In the genomic region with DNA sequence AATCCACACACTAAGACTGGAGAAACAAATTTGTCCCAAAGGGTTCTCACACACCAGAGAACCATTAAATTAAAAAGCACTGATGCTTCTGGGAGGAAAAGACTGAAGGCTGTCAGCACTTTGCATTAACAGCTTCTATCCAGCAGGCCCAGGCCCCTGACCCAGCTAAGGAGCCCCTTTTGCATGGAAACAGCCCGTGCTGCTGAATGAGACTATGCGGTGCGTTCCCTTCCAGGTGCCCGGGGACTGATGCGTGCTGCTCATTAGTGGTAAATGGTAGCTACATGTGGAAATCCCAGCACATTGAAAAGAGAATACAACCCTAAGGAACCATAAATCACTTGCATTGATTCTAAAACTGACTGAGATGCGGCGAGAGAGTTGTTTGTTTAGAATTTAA, we compare ENCODE assay signal across 17 cellular contexts.
DNase-seq lines count a peak whose midpoint lies in the region; ATAC-seq and TF ChIP-seq lines count a peak whose summit lies in the region.
"Had no signal": no experiment of that assay in that cellular context is flagged by ENCODE, and none has a peak within 500 bp of the region (broad histone marks: within the 10 kb centered on the region; RNA-seq: fewer than 3 reads in every experiment).

No MANE protein-coding gene starts in this region.

- no peak overlapping the region for H3K4ac ChIP-seq in neuronal stem cell (ENCODE audit: low read length)

- ATAC-seq in HG03108 (IDR thresholded peaks at IDR 0.05; ENCODE audit: unreplicated experiment) (no peak), GM18867 (IDR thresholded peaks at IDR 0.05; ENCODE audit: unreplicated experiment) (no peak), GM19351 (IDR thresholded peaks at IDR 0.05; ENCODE audit: unreplicated experiment) (no peak)
- ATAC-seq: HCT116, PC-3 had no signal

- peaks cover 43% of the 10 kb centered on the region for H3K4me1 Mint-ChIP-seq in brain

- H3K36me3 Mint-ChIP-seq in brain, result no peaks in the 10 kb centered on the region

- no peak overlapping the region for H2BK5ac ChIP-seq in neuronal stem cell (ENCODE audit: low read length)

- no peaks in the 10 kb centered on the region for H3K27me3 ChIP-seq in neuronal stem cell (ENCODE audit: control insufficient read depth in 3 of 3, insufficient read depth in 3 of 3, low read depth in 1 of 3, low read length in 3 of 3)

- no peak overlapping the region for H2AK5ac ChIP-seq in neuronal stem cell (ENCODE audit: low read depth, low read length)

- no peak overlapping the region for H4K8ac ChIP-seq in neuronal stem cell (ENCODE audit: low read depth, low read length)

- H2AFZ ChIP-seq in neuronal stem cell (ENCODE audit: low read length), result no peak overlapping the region

- no peak overlapping the region for H2BK15ac ChIP-seq in neuronal stem cell (ENCODE audit: low read length)

- no peak overlapping the region for H3K4me3 Mint-ChIP-seq in brain
- H3K4me3 Mint-ChIP-seq: T-helper 1 cell treated with Interleukin-12 subunit alpha and Interleukin-12 subunit beta and Interleukin-4 antibody, amounts not matched to agents 30 μg/mL and 1 μg/mL, for 36 hours had no signal

- no peak overlapping the region for H3K23ac ChIP-seq in neuronal stem cell (ENCODE audit: low read depth, low read length, poor library complexity)

- H3K36me3 ChIP-seq in neuronal stem cell (replicated peaks in 1 of 2; ENCODE audit: control insufficient read depth in 2 of 2, insufficient read depth in 2 of 2, low read length in 2 of 2), result no peaks in the 10 kb centered on the region

- H2BK12ac ChIP-seq in neuronal stem cell (ENCODE audit: low read length), result no peak overlapping the region

- no peak overlapping the region for H3K27ac ChIP-seq in neuronal stem cell (replicated peaks; ENCODE audit: low read length)

- H3K4me2 ChIP-seq in neuronal stem cell (ENCODE audit: insufficient read depth, low read length, poor library complexity, severe bottlenecking), result no peak overlapping the region
- H3K4me2 ChIP-seq: SK-N-SH had no signal

- no peak for TF ChIP-seq CTCF in brain (conservative IDR thresholded peaks at IDR 0.05)

- H3K4me3 ChIP-seq in neuronal stem cell (ENCODE audit: low read length in 2 of 2), result no peak overlapping the region

- no peak overlapping the region for H2BK120ac ChIP-seq in neuronal stem cell (ENCODE audit: low read depth, low read length)

- no peaks in the 10 kb centered on the region for H3K27me3 Mint-ChIP-seq in brain

- no CpG with 5 or more reads among the region's 7 CpGs for WGBS in neuronal stem cell (ENCODE audit: extremely low coverage in 2 of 2, insufficient read length in 2 of 2, insufficient replicate concordance in 1 of 2), 2 donors

- no peaks in the 10 kb centered on the region for H3K9me3 Mint-ChIP-seq in brain
- H3K9me3 Mint-ChIP-seq: T-helper 1 cell treated with Interleukin-12 subunit alpha and Interleukin-12 subunit beta and Interleukin-4 antibody, amounts not matched to agents 30 μg/mL and 1 μg/mL, for 36 hours had no signal

- peak overlapping the region; percentile 45 for H3K9ac ChIP-seq in neuronal stem cell (ENCODE audit: low read depth, low read length, poor library complexity)
- H3K9ac ChIP-seq: SK-N-SH had no signal

- peaks cover 2 to 12% of the 10 kb centered on the region in 2 donors for H3K4me1 ChIP-seq in neuronal stem cell (ENCODE audit: control insufficient read depth in 2 of 2, insufficient read depth in 1 of 2, low read depth in 1 of 2, low read length in 2 of 2)

- peak overlapping the region in 3 of 5 experiments; percentile 1 to 60 (median 45) for H3K27ac Mint-ChIP-seq in brain
- H3K27ac Mint-ChIP-seq: T-helper 1 cell treated with Interleukin-12 subunit alpha and Interleukin-12 subunit beta and Interleukin-4 antibody, amounts not matched to agents 30 μg/mL and 1 μg/mL, for 36 hours had no signal

- no peak overlapping the region for H4K91ac ChIP-seq in neuronal stem cell (ENCODE audit: low read depth, low read length, poor library complexity)

- peak overlapping the region; percentile 77 for H3K18ac ChIP-seq in neuronal stem cell (ENCODE audit: low read length)

- H3K79me1 ChIP-seq in neuronal stem cell (ENCODE audit: low read depth, low read length), result no peaks in the 10 kb centered on the region

- H3K9me3 ChIP-seq in neuronal stem cell (replicated peaks in 1 of 2; ENCODE audit: control insufficient read depth in 2 of 2, insufficient read depth in 1 of 2, low read depth in 1 of 2, low read length in 2 of 2), result no peaks in the 10 kb centered on the region
- H3K9me3 ChIP-seq: SK-N-SH had no signal

- H3K14ac ChIP-seq in neuronal stem cell (ENCODE audit: low read length), result no peak overlapping the region

- DNase-seq in NCI-H345 (lab: John Stamatoyannopoulos, UW), result peak; percentile 55
- DNase-seq in NCI-H345 treated with DMSO at 0.1 percent for 48 hours (lab: John Stamatoyannopoulos, UW; ENCODE audit: unreplicated experiment), result no peak
- DNase-seq in NCI-H146 (lab: John Stamatoyannopoulos, UW), result peak; percentile 47
- DNase-seq in neuronal stem cell (ENCODE audit: low spot score), result no peak
- DNase-seq: NCI-H187 treated with DMSO at 0.1 percent for 48 hours; NCI-H524; NCI-H82; NK-92 treated with Interleukin-12 subunit alpha and Interleukin-12 subunit beta, amount 100 ng/mL, for 24 hours; PC-3; SK-N-SH; SW 1271 had no signal

Comparison
In these comparisons a context has a peak if more than half of its experiments do, and no peak if none do; other contexts are left out.
1. DNase-seq: peak in NCI-H345 (single experiment) and NCI-H146 (single experiment); none in NCI-H345 treated with DMSO at 0.1 percent for 48 hours (single experiment) and neuronal stem cell (single experiment).